ENCODE assay signal across 19 cellular contexts in the genomic region with DNA sequence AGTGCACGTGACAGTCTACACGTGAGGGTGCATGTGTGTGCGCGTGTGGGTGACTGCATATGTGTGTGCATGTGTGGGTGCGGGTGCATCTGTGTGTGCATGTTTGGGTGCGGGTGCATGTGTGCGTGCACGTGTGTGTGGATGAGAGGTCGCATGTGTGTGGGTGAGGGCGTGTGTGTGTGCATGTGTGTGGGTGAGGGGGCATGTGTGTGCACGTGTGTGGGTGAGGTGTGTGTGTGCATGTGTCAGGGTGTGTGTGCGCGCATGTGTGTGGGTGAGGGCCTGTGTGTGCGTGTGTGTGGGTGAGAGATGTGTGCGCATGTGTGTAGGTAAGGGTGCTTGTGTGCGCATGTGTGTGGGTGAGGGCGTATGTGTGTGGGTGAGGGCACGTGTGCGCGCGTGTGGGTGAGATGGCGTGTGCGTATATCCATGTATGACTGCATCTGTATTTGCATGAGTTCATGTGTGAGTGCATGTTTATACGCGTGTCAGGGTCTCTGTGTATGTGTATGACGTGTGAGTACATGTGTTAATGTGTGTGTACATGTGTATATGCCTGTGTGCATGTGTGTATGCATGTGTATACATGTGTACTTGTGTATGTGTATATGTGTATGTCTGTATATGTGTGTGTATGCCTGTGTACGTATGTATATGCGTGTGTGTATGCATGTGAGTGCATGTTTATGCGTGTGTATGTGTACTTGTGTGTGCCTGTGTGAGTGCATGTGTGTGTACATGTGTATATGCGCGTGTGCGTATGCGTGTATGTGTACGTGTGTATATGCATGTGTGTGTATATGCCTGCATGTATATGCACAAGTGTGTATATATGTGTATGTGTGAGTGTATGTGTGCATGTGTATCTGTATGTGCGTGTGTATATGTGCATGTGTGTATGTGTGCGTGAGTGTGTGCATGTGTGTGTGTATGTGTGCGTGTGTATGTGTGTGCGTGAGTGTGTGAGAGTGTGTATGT. TPM values are rescaled to one million over a fixed set of nuclear protein-coding genes. Genes with fewer than 3 reads are reported as not detected.
A peak's percentile ranks its signal among the peaks of the same experiment; 100 is the strongest.
DNase-seq lines count a peak whose midpoint lies in the region; ATAC-seq, FAIRE-seq and TF ChIP-seq lines count a peak whose summit lies in the region.
"Had no signal": no experiment of that assay in that cellular context is flagged by ENCODE, and none has a peak within 500 bp of the region (broad histone marks: within the 10 kb centered on the region; RNA-seq: fewer than 3 reads in every experiment).

No MANE protein-coding gene starts in this region.

- 87% methylated on average over 31 of the region's 38 CpGs for WGBS in K562 (ENCODE audit: insufficient coverage, low coverage, missing lambda C conversion rate)

- no peaks in the 10 kb centered on the region for H3K9me1 ChIP-seq in K562 (ENCODE audit: control insufficient read depth, insufficient read depth, low read length)

- H3K36me3 ChIP-seq in HCT116 (ENCODE audit: control insufficient read depth in 1 of 2, insufficient read depth in 2 of 2, low read length in 2 of 2) (peaks cover 0 to 16% of the 10 kb centered on the region in 2 experiments; a peak in 2 of 4 replicates), Loucy (ENCODE audit: insufficient read depth, low read length) (peaks cover 25% of the 10 kb centered on the region; the same call in 1 of the 2 replicates), K562 (ENCODE audit: control insufficient read depth, insufficient read depth, low read length) (peaks cover 71% of the 10 kb centered on the region; the same call in 2 of the 3 replicates)

- H3F3A ChIP-seq in Loucy (ENCODE audit: low read depth): peaks cover 24% of the 10 kb centered on the region

- POLR2A ChIA-PET in HCT116 (lab: Charles Lee) (no interaction called here), K562 (lab: Yijun Ruan, JAX) (no interaction called here)

- ATAC-seq in HCT116: no peak
- no peak for ATAC-seq in K562
- ATAC-seq in sciatic nerve: no peak
- no peak for ATAC-seq in GM18517 (IDR thresholded peaks at IDR 0.05; ENCODE audit: unreplicated experiment)
- ATAC-seq: GM23338 had no signal

- FAIRE-seq in K562 (lab: Jason Lieb, UNC): peak; percentile 48
- FAIRE-seq: D721Med had no signal

- H3K9me2 ChIP-seq in HCT116 (ENCODE audit: insufficient read depth): no peaks in the 10 kb centered on the region
- no peaks in the 10 kb centered on the region for H3K9me2 ChIP-seq in Loucy (replicated peaks; ENCODE audit: low read depth, low read length)

- intact Hi-C loops in HCT116 (cut with micrococcal nuclease) (loop anchor here (10.0 kb wide), 1 partner anchor 132 kb away; the partner anchor contains the start of genes ABHD16B and TPD52L2), K562 (cut with micrococcal nuclease) (no loop called here), sciatic nerve (cut with DNase I) (no loop called here)
- intact Hi-C loops in activated naive CD4-positive, alpha-beta T cell treated with anti-CD3 and anti-CD28 coated beads for 36 hours (cut with micrococcal nuclease): no loop called here

- RAD21 ChIA-PET in HCT116 (lab: Charles Lee; ENCODE audit: low non-redundant PET in 1 of 2, low total read pairs in 2 of 2, uncharacterized antibody in 2 of 2, unreplicated experiment in 2 of 2): no interaction called here

- in situ Hi-C loops in K562 (cut with MboI): no loop called here

- peaks cover 7% of the 10 kb centered on the region for H3K9me3 Mint-ChIP-seq in activated naive CD8-positive, alpha-beta T cell treated with anti-CD3 and anti-CD28 coated beads for 36 hours
- H3K9me3 Mint-ChIP-seq in activated naive CD4-positive, alpha-beta T cell treated with anti-CD3 and anti-CD28 coated beads for 36 hours: no peaks in the 10 kb centered on the region
- H3K9me3 Mint-ChIP-seq: GM23338, IgD-negative memory B cell had no signal

- H4K20me1 ChIP-seq in HCT116 (ENCODE audit: insufficient read depth) (no peaks in the 10 kb centered on the region), Loucy (ENCODE audit: insufficient read depth, low read length, poor library complexity, severe bottlenecking) (peaks cover 2% of the 10 kb centered on the region), K562 (replicated peaks; ENCODE audit: control insufficient read depth, insufficient read depth, low read length) (0 out of 2 replicates have a peak, but pooled peaks cover 5% of the 10 kb centered on the region)

- H3K27ac ChIP-seq in HCT116 (ENCODE audit: low read depth, low read length): peak overlapping the region; percentile 29; the same call in 1 of the 2 replicates
- H3K27ac ChIP-seq in K562 (ENCODE audit: extremely low read depth, low read depth, low read length): no peak overlapping the region; the same call in 2 of the 3 replicates

- TF ChIP-seq CTCF in HCT116 (IDR thresholded peaks at IDR 0.05 in 2 of 3, conservative IDR thresholded peaks at IDR 0.05 in 1 of 3; ENCODE audit: borderline replicate concordance in 1 of 3, insufficient read depth in 1 of 3, low read depth in 2 of 3, low read length in 2 of 3) (no peak), Loucy (conservative IDR thresholded peaks at IDR 0.05; ENCODE audit: low read length) (no peak), K562 (IDR thresholded peaks at IDR 0.05 in 2 of 3, conservative IDR thresholded peaks at IDR 0.05 in 1 of 3; ENCODE audit: insufficient read depth in 2 of 3, low read depth in 1 of 3, low read length in 3 of 3) (no peak)

- DNase-seq in HCT116 (ENCODE audit: low read depth, low spot score) (no peak), K562 (ENCODE audit: extremely low read depth in 1 of 4, low spot score in 3 of 4) (no peak), sciatic nerve (ENCODE audit: low spot score) (peak; percentile 17)
- DNase-seq in activated naive CD8-positive, alpha-beta T cell treated with anti-CD3 and anti-CD28 coated beads for 36 hours: no peak
- DNase-seq in activated naive CD4-positive, alpha-beta T cell treated with anti-CD3 and anti-CD28 coated beads for 36 hours: no peak
- DNase-seq: ACHN; CD4-positive, alpha-beta memory T cell; DMS79; NCI-H1048; NCI-H1436 treated with DMSO at 0.1 percent for 48 hours; NCI-H2081 treated with DMSO at 0.1 percent for 48 hours; NCI-H524 treated with DMSO at 0.1 percent for 48 hours; OCI-M1; T-helper 2 cell had no signal

- TF ChIP-seq RAD21 in HCT116 (IDR thresholded peaks at IDR 0.05; ENCODE audit: low read depth) (no peak), K562 (CRISPR knock-in tag; conservative IDR thresholded peaks at IDR 0.05 in 1 of 2, IDR thresholded peaks at IDR 0.05 in 1 of 2) (no peak)

- TF ChIP-seq POLR2A in HCT116 (IDR thresholded peaks at IDR 0.05; ENCODE audit: borderline replicate concordance, extremely low read depth, insufficient read depth, insufficient read length) (no peak), K562 (conservative IDR thresholded peaks at IDR 0.05) (0 out of 2 replicates have a peak, but pooled peaks have one; percentile 20)

- H3K4me3 ChIP-seq in HCT116 (replicated peaks in 1 of 2; ENCODE audit: low read depth in 1 of 2, low read length in 2 of 2) (no peak overlapping the region), Loucy (ENCODE audit: low read length, poor library complexity, severe bottlenecking) (peak overlapping the region; percentile 55), K562 (no peak overlapping the region)
- H3K4me3 ChIP-seq: GM23338 had no signal

- H3K79me2 ChIP-seq in HCT116 (ENCODE audit: insufficient read depth, low read length): peaks cover 62% of the 10 kb centered on the region
- H3K79me2 ChIP-seq in Loucy (ENCODE audit: insufficient read depth, low read length): peaks cover 50% of the 10 kb centered on the region; the same call in 1 of the 2 replicates
- peaks cover 26% of the 10 kb centered on the region for H3K79me2 ChIP-seq in K562 (ENCODE audit: control insufficient read depth, insufficient read depth, low read length)

- BruUV-seq in HCT116 (replicated peaks; lab: Mats Ljungman, UMichigan) (no TSS peak), K562 (replicated peaks; lab: Mats Ljungman, UMichigan) (no TSS peak)

- no peak overlapping the region for H3K4me3 Mint-ChIP-seq in activated naive CD8-positive, alpha-beta T cell treated with anti-CD3 and anti-CD28 coated beads for 36 hours
- no peak overlapping the region for H3K4me3 Mint-ChIP-seq in activated naive CD4-positive, alpha-beta T cell treated with anti-CD3 and anti-CD28 coated beads for 36 hours
- H3K4me3 Mint-ChIP-seq: CD4-positive, alpha-beta memory T cell; GM23338 had no signal

- peaks cover 46% of the 10 kb centered on the region for H3K4me1 Mint-ChIP-seq in activated naive CD8-positive, alpha-beta T cell treated with anti-CD3 and anti-CD28 coated beads for 36 hours
- peaks cover 25% of the 10 kb centered on the region for H3K4me1 Mint-ChIP-seq in activated naive CD4-positive, alpha-beta T cell treated with anti-CD3 and anti-CD28 coated beads for 36 hours (ENCODE audit: low read depth)
- H3K4me1 Mint-ChIP-seq: GM23338 had no signal

- H3K4me2 ChIP-seq in HCT116 (ENCODE audit: low read length) (no peak overlapping the region), Loucy (ENCODE audit: low read depth, low read length, poor library complexity, severe bottlenecking) (peak overlapping the region; percentile 82), K562 (ENCODE audit: insufficient read depth, low read length) (no peak overlapping the region)
- H3K4me2 ChIP-seq: GM23338 had no signal

- peaks cover 18% of the 10 kb centered on the region for H3K36me3 Mint-ChIP-seq in activated naive CD8-positive, alpha-beta T cell treated with anti-CD3 and anti-CD28 coated beads for 36 hours
- peaks cover 20% of the 10 kb centered on the region for H3K36me3 Mint-ChIP-seq in activated naive CD4-positive, alpha-beta T cell treated with anti-CD3 and anti-CD28 coated beads for 36 hours (ENCODE audit: low read depth)

- H3K27me3 Mint-ChIP-seq in activated naive CD8-positive, alpha-beta T cell treated with anti-CD3 and anti-CD28 coated beads for 36 hours: no peaks in the 10 kb centered on the region
- no peaks in the 10 kb centered on the region for H3K27me3 Mint-ChIP-seq in activated naive CD4-positive, alpha-beta T cell treated with anti-CD3 and anti-CD28 coated beads for 36 hours (ENCODE audit: low read depth)
- H3K27me3 Mint-ChIP-seq: CD4-positive, alpha-beta memory T cell had no signal

- no peak overlapping the region for H2AFZ ChIP-seq in HCT116 (ENCODE audit: low read depth, low read length, poor library complexity, severe bottlenecking)
- H2AFZ ChIP-seq in Loucy (ENCODE audit: low read length): no peak overlapping the region
- H2AFZ ChIP-seq in K562 (ENCODE audit: low read depth, low read length): no peak overlapping the region
- H2AFZ ChIP-seq: GM23338 had no signal

- no peak for TF ChIP-seq EP300 in K562 (IDR thresholded peaks at IDR 0.05; ENCODE audit: low read length)

- H3K27me3 ChIP-seq in HCT116 (ENCODE audit: insufficient read depth, low read length): no peaks in the 10 kb centered on the region
- H3K27me3 ChIP-seq in Loucy (ENCODE audit: insufficient read depth, low read length, poor library complexity, severe bottlenecking): no peaks in the 10 kb centered on the region
- no peaks in the 10 kb centered on the region for H3K27me3 ChIP-seq in K562 (ENCODE audit: control insufficient read depth in 2 of 2, insufficient read depth in 2 of 2, low read length in 2 of 2)

- no peaks in the 10 kb centered on the region for H3K9me3 ChIP-seq in HCT116 (ENCODE audit: control insufficient read depth in 1 of 2, insufficient read depth in 1 of 2, low read depth in 1 of 2, low read length in 2 of 2)
- no peaks in the 10 kb centered on the region for H3K9me3 ChIP-seq in Loucy (ENCODE audit: insufficient read depth, low read depth, low read length)
- peaks cover 4% of the 10 kb centered on the region for H3K9me3 ChIP-seq in K562 (replicated peaks; ENCODE audit: control insufficient read depth, insufficient read depth, low read depth, low read length)

- CTCF ChIA-PET in HCT116 (lab: Charles Lee): no interaction called here
- CTCF ChIA-PET in K562 (lab: Yijun Ruan, JAX; ENCODE audit: low intra/inter-chr PET ratio): no interaction called here
- CTCF ChIA-PET in activated naive CD4-positive, alpha-beta T cell treated with anti-CD3 and anti-CD28 coated beads for 36 hours (lab: Charles Lee): interaction anchor here (0.9 kb wide), 1 partner anchor 25 kb away, joined by 3 read pairs; the partner anchor contains the start of gene ARFRP1

- H3K4me1 ChIP-seq in HCT116 (ENCODE audit: control insufficient read depth in 1 of 2, insufficient read depth in 2 of 2, low read length in 2 of 2) (peaks cover 10 to 21% of the 10 kb centered on the region in 2 experiments; a peak in 3 of 4 replicates), Loucy (ENCODE audit: insufficient read depth, low read length, poor library complexity, severe bottlenecking) (peaks cover 67% of the 10 kb centered on the region), K562 (replicated peaks in 1 of 2; ENCODE audit: control insufficient read depth in 2 of 2, insufficient read depth in 2 of 2, low read length in 2 of 2) (peaks cover 5 to 49% of the 10 kb centered on the region in 2 experiments; a peak in 4 of 5 replicates)

- H3K27ac Mint-ChIP-seq in activated naive CD8-positive, alpha-beta T cell treated with anti-CD3 and anti-CD28 coated beads for 36 hours: no peak overlapping the region
- H3K27ac Mint-ChIP-seq in activated naive CD4-positive, alpha-beta T cell treated with anti-CD3 and anti-CD28 coated beads for 36 hours: no peak overlapping the region
- H3K27ac Mint-ChIP-seq: GM23338, IgD-negative memory B cell had no signal

- H3K9ac ChIP-seq in HCT116 (ENCODE audit: low read length): no peak overlapping the region
- peak overlapping the region; percentile 78 for H3K9ac ChIP-seq in Loucy (ENCODE audit: low read depth, low read length, poor library complexity, severe bottlenecking)
- no peak overlapping the region for H3K9ac ChIP-seq in K562 (ENCODE audit: insufficient read depth in 1 of 2, low read depth in 2 of 2, low read length in 2 of 2)

RNA-seq across cellular contexts. Expression of gene LIME1, which starts 4.1 kb away (rescaled TPM):
- total RNA-seq in HCT116 (2021; ENCODE audit: unreplicated experiment): 27.4 TPM
- 20.3 and 24.1 TPM in 2 replicates for polyA plus RNA-seq in HCT116 (2012)
- 6.7 and 27.9 TPM in 2 replicates for total RNA-seq in K562 (2011; cell fraction: chromatin; rRNA removed; ENCODE audit: low replicate concordance)
- total RNA-seq in K562 (2011; cell fraction: nucleolus; rRNA removed): 29.6 and 36.2 TPM in 2 replicates
- 12.0 and 12.1 TPM in 2 replicates for total RNA-seq in K562 (2011; cell fraction: nucleoplasm; rRNA removed)
- 9.5 and 12.7 TPM in 2 replicates for total RNA-seq in K562 (2014; rRNA removed)
- 0.11 and 0.32 TPM in 2 replicates for total RNA-seq in K562 (2014; rRNA removed; fragmentation: Illumina TruSeq; extraction: Trizol)
- total RNA-seq in K562 (2015; rRNA removed; fragmentation: Illumina TruSeq; extraction: Trizol): 2.7 and 2.8 TPM in 2 replicates
- 9.3 and 10.2 TPM in 2 replicates for total RNA-seq in K562 (2021)
- polyA plus RNA-seq in K562 (2011; rRNA removed): 1.5 and 3.9 TPM in 2 replicates
- polyA plus RNA-seq in K562 (2011; cell fraction: cytosol; rRNA removed): 4.5 and 15.8 TPM in 2 replicates
- 37.1 and 90.0 TPM in 2 replicates for polyA plus RNA-seq in K562 (2011; cell fraction: nucleus; rRNA removed)
- 5.5 and 10.7 TPM in 2 replicates for polyA plus RNA-seq in K562 (2012)
- polyA plus RNA-seq in K562 (2014; fragmentation: Illumina TruSeq; extraction: Trizol): 0.83 and 2.3 TPM in 2 replicates
- not detected for polyA plus RNA-seq in K562 (2014; fragmentation: Nextera tagmentation; extraction: Ambion mirVana)
- polyA plus RNA-seq in K562 (2014; rRNA removed): 17.1 and 20.2 TPM in 2 replicates
- polyA minus RNA-seq in K562 (2011; rRNA and poly(A)+ RNA removed): 0.06 and 0.25 TPM in 2 replicates
- polyA minus RNA-seq in K562 (2011; cell fraction: cytosol; rRNA and poly(A)+ RNA removed): 1.2 and 1.5 TPM in 2 replicates
- polyA minus RNA-seq in K562 (2011; cell fraction: nucleus; rRNA and poly(A)+ RNA removed): 4.7 and 7.7 TPM in 2 replicates
- total RNA-seq in sciatic nerve: 8.1 TPM
- 10 to 100 TPM in 1 of 2 experiments, 1 to 10 TPM in 1; 9.3 to 12.2 TPM for total RNA-seq in activated naive CD8-positive, alpha-beta T cell treated with anti-CD3 and anti-CD28 coated beads for 36 hours
- 1 to 10 TPM; 3.1 to 4.1 TPM for total RNA-seq in activated naive CD4-positive, alpha-beta T cell treated with anti-CD3 and anti-CD28 coated beads for 36 hours

RNA-seq across cellular contexts. Expression of gene SLC2A4RG, which starts 7.2 kb away (rescaled TPM):
- 121 TPM for total RNA-seq in HCT116 (2021; ENCODE audit: unreplicated experiment)
- 69.7 and 77.1 TPM in 2 replicates for polyA plus RNA-seq in HCT116 (2012)
- 22.0 and 60.9 TPM in 2 replicates for total RNA-seq in K562 (2011; cell fraction: chromatin; rRNA removed; ENCODE audit: low replicate concordance)
- total RNA-seq in K562 (2011; cell fraction: nucleolus; rRNA removed): 104 and 105 TPM in 2 replicates
- 35.7 and 41.6 TPM in 2 replicates for total RNA-seq in K562 (2011; cell fraction: nucleoplasm; rRNA removed)
- 62.7 and 92.2 TPM in 2 replicates for total RNA-seq in K562 (2014; rRNA removed)
- 8.2 and 8.3 TPM in 2 replicates for total RNA-seq in K562 (2014; rRNA removed; fragmentation: Illumina TruSeq; extraction: Trizol)
- 26.5 and 28.3 TPM in 2 replicates for total RNA-seq in K562 (2015; rRNA removed; fragmentation: Illumina TruSeq; extraction: Trizol)
- total RNA-seq in K562 (2021): 97.3 and 104 TPM in 2 replicates
- polyA plus RNA-seq in K562 (2011; rRNA removed): 29.5 and 48.0 TPM in 2 replicates
- 27.4 and 73.4 TPM in 2 replicates for polyA plus RNA-seq in K562 (2011; cell fraction: cytosol; rRNA removed)
- polyA plus RNA-seq in K562 (2011; cell fraction: nucleus; rRNA removed): 238 and 316 TPM in 2 replicates
- 65.5 and 70.1 TPM in 2 replicates for polyA plus RNA-seq in K562 (2012)
- 10.3 and 24.9 TPM in 2 replicates for polyA plus RNA-seq in K562 (2014; fragmentation: Illumina TruSeq; extraction: Trizol)
- 1 to 10 TPM in 1 of 2 experiments, under 1 TPM in 1; 0.34 to 1.1 TPM for polyA plus RNA-seq in K562 (2014; fragmentation: Nextera tagmentation; extraction: Ambion mirVana)
- 62.6 and 84.4 TPM in 2 replicates for polyA plus RNA-seq in K562 (2014; rRNA removed)
- 1.6 and 4.4 TPM in 2 replicates for polyA minus RNA-seq in K562 (2011; rRNA and poly(A)+ RNA removed)
- 14.8 and 20.6 TPM in 2 replicates for polyA minus RNA-seq in K562 (2011; cell fraction: cytosol; rRNA and poly(A)+ RNA removed)
- polyA minus RNA-seq in K562 (2011; cell fraction: nucleus; rRNA and poly(A)+ RNA removed): 47.3 and 53.0 TPM in 2 replicates
- 73.0 TPM for total RNA-seq in sciatic nerve
- 10 to 100 TPM; 25.7 to 29.3 TPM for total RNA-seq in activated naive CD8-positive, alpha-beta T cell treated with anti-CD3 and anti-CD28 coated beads for 36 hours
- 10 to 100 TPM; 22.4 to 24.8 TPM for total RNA-seq in activated naive CD4-positive, alpha-beta T cell treated with anti-CD3 and anti-CD28 coated beads for 36 hours

RNA-seq across cellular contexts. Expression of gene ZGPAT, which starts 24.6 kb away (rescaled TPM):
- total RNA-seq in HCT116 (2021; ENCODE audit: unreplicated experiment) (30.6 TPM), K562 (2014; rRNA removed) (19.4 and 26.6 TPM in 2 replicates), K562 (2014; rRNA removed; fragmentation: Illumina TruSeq; extraction: Trizol) (2.2 and 2.4 TPM in 2 replicates), K562 (2015; rRNA removed; fragmentation: Illumina TruSeq; extraction: Trizol) (7.9 and 8.4 TPM in 2 replicates), K562 (2021) (22.5 and 25.4 TPM in 2 replicates), sciatic nerve (23.8 TPM)
- 18.5 and 21.0 TPM in 2 replicates for polyA plus RNA-seq in HCT116 (2012)
- total RNA-seq in K562 (2011; cell fraction: chromatin; rRNA removed; ENCODE audit: low replicate concordance): 20.3 and 73.7 TPM in 2 replicates
- total RNA-seq in K562 (2011; cell fraction: nucleolus; rRNA removed): 43.4 and 48.4 TPM in 2 replicates
- total RNA-seq in K562 (2011; cell fraction: nucleoplasm; rRNA removed): 35.6 and 47.3 TPM in 2 replicates
- polyA plus RNA-seq in K562 (2011; rRNA removed) (7.4 and 10.7 TPM in 2 replicates), K562 (2014; fragmentation: Illumina TruSeq; extraction: Trizol) (5.6 and 10.9 TPM in 2 replicates), K562 (2014; fragmentation: Nextera tagmentation; extraction: Ambion mirVana) (under 1 TPM; 0.14 to 0.21 TPM), K562 (2014; rRNA removed) (24.1 and 27.7 TPM in 2 replicates)
- polyA plus RNA-seq in K562 (2011; cell fraction: cytosol; rRNA removed): 6.2 and 15.4 TPM in 2 replicates
- polyA plus RNA-seq in K562 (2011; cell fraction: nucleus; rRNA removed): 40.8 and 67.3 TPM in 2 replicates
- polyA plus RNA-seq in K562 (2012): 14.8 and 18.0 TPM in 2 replicates
- 2.7 and 4.6 TPM in 2 replicates for polyA minus RNA-seq in K562 (2011; rRNA and poly(A)+ RNA removed)
- 11.6 and 12.8 TPM in 2 replicates for polyA minus RNA-seq in K562 (2011; cell fraction: cytosol; rRNA and poly(A)+ RNA removed)
- 9.8 and 11.2 TPM in 2 replicates for polyA minus RNA-seq in K562 (2011; cell fraction: nucleus; rRNA and poly(A)+ RNA removed)
- 10 to 100 TPM; 22.0 to 22.1 TPM for total RNA-seq in activated naive CD8-positive, alpha-beta T cell treated with anti-CD3 and anti-CD28 coated beads for 36 hours
- total RNA-seq in activated naive CD4-positive, alpha-beta T cell treated with anti-CD3 and anti-CD28 coated beads for 36 hours: 10 to 100 TPM; 15.3 to 18.0 TPM

RNA-seq across cellular contexts. Expression of gene ARFRP1, which starts 24.6 kb away (rescaled TPM):
- total RNA-seq in HCT116 (2021; ENCODE audit: unreplicated experiment) (53.7 TPM), K562 (2014; rRNA removed) (64.3 and 74.1 TPM in 2 replicates), K562 (2014; rRNA removed; fragmentation: Illumina TruSeq; extraction: Trizol) (16.1 and 19.1 TPM in 2 replicates), K562 (2015; rRNA removed; fragmentation: Illumina TruSeq; extraction: Trizol) (37.3 and 37.7 TPM in 2 replicates), K562 (2021) (64.0 and 78.9 TPM in 2 replicates), sciatic nerve (49.1 TPM)
- polyA plus RNA-seq in HCT116 (2012): 36.3 and 39.8 TPM in 2 replicates
- 98.6 and 222 TPM in 2 replicates for total RNA-seq in K562 (2011; cell fraction: chromatin; rRNA removed; ENCODE audit: low replicate concordance)
- total RNA-seq in K562 (2011; cell fraction: nucleolus; rRNA removed): 116 and 124 TPM in 2 replicates
- 75.6 and 81.5 TPM in 2 replicates for total RNA-seq in K562 (2011; cell fraction: nucleoplasm; rRNA removed)
- polyA plus RNA-seq in K562 (2011; rRNA removed) (37.5 and 39.5 TPM in 2 replicates), K562 (2014; fragmentation: Illumina TruSeq; extraction: Trizol) (20.0 and 36.3 TPM in 2 replicates), K562 (2014; fragmentation: Nextera tagmentation; extraction: Ambion mirVana) (1 to 10 TPM; 2.2 to 6.0 TPM), K562 (2014; rRNA removed) (66.9 and 70.5 TPM in 2 replicates)
- polyA plus RNA-seq in K562 (2011; cell fraction: cytosol; rRNA removed): 52.0 and 57.8 TPM in 2 replicates
- polyA plus RNA-seq in K562 (2011; cell fraction: nucleus; rRNA removed): 132 and 147 TPM in 2 replicates
- 44.1 and 48.2 TPM in 2 replicates for polyA plus RNA-seq in K562 (2012)
- 18.4 and 33.9 TPM in 2 replicates for polyA minus RNA-seq in K562 (2011; rRNA and poly(A)+ RNA removed)
- 14.4 and 22.2 TPM in 2 replicates for polyA minus RNA-seq in K562 (2011; cell fraction: cytosol; rRNA and poly(A)+ RNA removed)
- 46.2 and 62.4 TPM in 2 replicates for polyA minus RNA-seq in K562 (2011; cell fraction: nucleus; rRNA and poly(A)+ RNA removed)
- total RNA-seq in activated naive CD8-positive, alpha-beta T cell treated with anti-CD3 and anti-CD28 coated beads for 36 hours: 10 to 100 TPM; 49.5 to 50.1 TPM
- 10 to 100 TPM; 45.6 to 49.2 TPM for total RNA-seq in activated naive CD4-positive, alpha-beta T cell treated with anti-CD3 and anti-CD28 coated beads for 36 hours

RNA-seq across cellular contexts. Expression of gene TNFRSF6B, which starts 36.0 kb away (rescaled TPM):
- total RNA-seq in HCT116 (2021; ENCODE audit: unreplicated experiment): 147 TPM
- 342 and 380 TPM in 2 replicates for polyA plus RNA-seq in HCT116 (2012)
- not detected in 2 replicates for total RNA-seq in K562 (2011; cell fraction: chromatin; rRNA removed; ENCODE audit: low replicate concordance)
- total RNA-seq in K562 (2011; cell fraction: nucleolus; rRNA removed): 4.9 and 6.3 TPM in 2 replicates
- total RNA-seq in K562 (2011; cell fraction: nucleoplasm; rRNA removed): not detected in 2 replicates
- total RNA-seq in K562 (2014; rRNA removed): 0.32 and 3.8 TPM in 2 replicates
- total RNA-seq in K562 (2014; rRNA removed; fragmentation: Illumina TruSeq; extraction: Trizol): not detected in 2 replicates
- total RNA-seq in K562 (2015; rRNA removed; fragmentation: Illumina TruSeq; extraction: Trizol): 0.19 TPM in 1 of 2 replicates, not detected in the other
- total RNA-seq in K562 (2021): not detected in 2 replicates
- polyA plus RNA-seq in K562 (2011; rRNA removed): 0.10 and 0.37 TPM in 2 replicates
- 1.1 and 5.8 TPM in 2 replicates for polyA plus RNA-seq in K562 (2011; cell fraction: cytosol; rRNA removed)
- 1.4 and 13.8 TPM in 2 replicates for polyA plus RNA-seq in K562 (2011; cell fraction: nucleus; rRNA removed)
- polyA plus RNA-seq in K562 (2012): 0.87 and 1.3 TPM in 2 replicates
- not detected in 2 replicates for polyA plus RNA-seq in K562 (2014; fragmentation: Illumina TruSeq; extraction: Trizol)
- polyA plus RNA-seq in K562 (2014; fragmentation: Nextera tagmentation; extraction: Ambion mirVana): not detected
- polyA plus RNA-seq in K562 (2014; rRNA removed): 3.2 and 3.5 TPM in 2 replicates
- polyA minus RNA-seq in K562 (2011; rRNA and poly(A)+ RNA removed): not detected in 2 replicates
- polyA minus RNA-seq in K562 (2011; cell fraction: cytosol; rRNA and poly(A)+ RNA removed): not detected in 2 replicates
- 1.2 TPM in 1 of 2 replicates, not detected in the other for polyA minus RNA-seq in K562 (2011; cell fraction: nucleus; rRNA and poly(A)+ RNA removed)
- total RNA-seq in sciatic nerve: 6.1 TPM
- not detected for total RNA-seq in activated naive CD8-positive, alpha-beta T cell treated with anti-CD3 and anti-CD28 coated beads for 36 hours
- not detected for total RNA-seq in activated naive CD4-positive, alpha-beta T cell treated with anti-CD3 and anti-CD28 coated beads for 36 hours
- total RNA-seq: CD4-positive, alpha-beta memory T cell had no signal
- polyA plus RNA-seq: CD4-positive, alpha-beta memory T cell; GM23338; IgD-negative memory B cell had no signal

Comparison
In these comparisons a context has a peak if more than half of its experiments do, and no peak if none do; other contexts are left out.
1. Of the 22 proteins assayed by ChIP-seq in both K562 and HCT116: peak only in K562: POLR2A; only in HCT116: none; in both: none; in neither: 21.